In genomic region chr22:35894464-35894878, GRCh38 we compare ENCODE assay signal across 12 cellular contexts.
A peak's percentile ranks its signal among the peaks of the same experiment; 100 is the strongest.
DNase-seq lines count a peak whose midpoint lies in the region; ATAC-seq and TF ChIP-seq lines count a peak whose summit lies in the region.
"Had no signal": no experiment of that assay in that cellular context is flagged by ENCODE, and none has a peak within 500 bp of the region (broad histone marks: within the 10 kb centered on the region; RNA-seq: fewer than 3 reads in every experiment).

No MANE protein-coding gene starts in this region.

- H3K27me3 Mint-ChIP-seq in progenitor cell of endocrine pancreas, result no peaks in the 10 kb centered on the region

- intact Hi-C loops in heart right ventricle (cut with DNase I), result no loop called here

- H3K4me1 ChIP-seq in ACC112 (ENCODE audit: control insufficient read depth, insufficient read depth, low read length, unreplicated experiment) (peaks cover 36% of the 10 kb centered on the region), heart right ventricle (peaks cover 7 to 81% (median 42%) of the 10 kb centered on the region in 9 donors)

- H3K27ac ChIP-seq in ACC112 (ENCODE audit: low read depth, low read length) (no peak overlapping the region), heart right ventricle (peak overlapping the region; percentile 67 to 91 (median 87))

- H3K27me3 ChIP-seq in ACC112 (ENCODE audit: insufficient read depth, low read length) (no peaks in the 10 kb centered on the region), heart right ventricle (no peaks in the 10 kb centered on the region)

- DNase-seq in astrocyte of the spinal cord (ENCODE audit: low read depth, low spot score) (peak; percentile 32), heart right ventricle (peak in 1 of 2 donors; percentile 53), progenitor cell of endocrine pancreas (ENCODE audit: low spot score, unreplicated experiment) (no peak), NCI-H524 (lab: John Stamatoyannopoulos, UW) (no peak), NCI-H2029 (lab: John Stamatoyannopoulos, UW) (no peak)
- DNase-seq in activated effector memory CD4-positive, alpha-beta T cell treated with anti-CD3 and anti-CD28 coated beads, Interleukin-2, amount 50 U/mL, for 16 hours, result no peak
- DNase-seq: NCI-H510A; stimulated activated CD4-positive, alpha-beta T cell treated with anti-CD3 and anti-CD28 coated beads, Interleukin-1b, Interleukin-23, amount 100 ng/mL, for 48 hours; T-helper 17 cell had no signal

- peak overlapping the region; percentile 56 for H3K27ac Mint-ChIP-seq in progenitor cell of endocrine pancreas
- H3K27ac Mint-ChIP-seq: B cell, T-helper 17 cell had no signal

- WGBS in heart right ventricle, 2 donors, result 30 to 50% methylated on average over 7 of the region's 7 CpGs

- in situ Hi-C loops in astrocyte of the spinal cord (cut with HindIII; ENCODE audit: low sequenced_read_pairs), result no loop called here

- TF ChIP-seq CTCF in astrocyte of the spinal cord (IDR thresholded peaks at IDR 0.05; ENCODE audit: low read depth, low read length), result no peak
- TF ChIP-seq CTCF in heart right ventricle (IDR thresholded peaks at IDR 0.05), result peak in 2 of 9 donors; percentile 9 to 24
- TF ChIP-seq CTCF in progenitor cell of endocrine pancreas (IDR thresholded peaks at IDR 0.05; ENCODE audit: unreplicated experiment), result no peak

- H3K9me3 ChIP-seq in heart right ventricle, result no peaks in the 10 kb centered on the region

- H3K36me3 ChIP-seq in ACC112 (ENCODE audit: insufficient read depth, low read length) (no peaks in the 10 kb centered on the region), heart right ventricle (no peaks in the 10 kb centered on the region)

- H3K4me3 ChIP-seq in ACC112 (ENCODE audit: low read depth, low read length), result peak overlapping the region; percentile 35
- peak overlapping the region; percentile 4 for H3K4me3 ChIP-seq in astrocyte of the spinal cord (ENCODE audit: low read depth, low read length)
- peak overlapping the region in 9 of 10 donors; percentile 31 to 55 (median 49) for H3K4me3 ChIP-seq in heart right ventricle

- no peak overlapping the region for H2AFZ ChIP-seq in ACC112 (ENCODE audit: low read length, unreplicated experiment)

- ATAC-seq in heart right ventricle (peak; percentile 73 to 95 (median 90)), GM21381 (IDR thresholded peaks at IDR 0.05; ENCODE audit: unreplicated experiment) (no peak)
- ATAC-seq: T-helper 17 cell had no signal

- no peaks in the 10 kb centered on the region for H3K9me3 Mint-ChIP-seq in progenitor cell of endocrine pancreas (ENCODE audit: low read depth)

- peaks cover 31% of the 10 kb centered on the region for H3K79me2 ChIP-seq in ACC112 (ENCODE audit: control insufficient read depth, insufficient read depth, low read length, unreplicated experiment)

- peaks cover 26% of the 10 kb centered on the region for H3K4me1 Mint-ChIP-seq in progenitor cell of endocrine pancreas (ENCODE audit: low read depth)
- H3K4me1 Mint-ChIP-seq: B cell had no signal

- H3K36me3 Mint-ChIP-seq in progenitor cell of endocrine pancreas (ENCODE audit: insufficient read depth), result peaks cover 5% of the 10 kb centered on the region

- H3K4me3 Mint-ChIP-seq in progenitor cell of endocrine pancreas (ENCODE audit: low read depth), result no peak overlapping the region
- H3K4me3 Mint-ChIP-seq: B cell, T-helper 17 cell had no signal
